ENCODE assay signal across 11 cellular contexts in genomic region chr2:67616749-67617148, GRCh38.
DNase-seq lines count a peak whose midpoint lies in the region; ATAC-seq, FAIRE-seq and TF ChIP-seq lines count a peak whose summit lies in the region.
"Had no signal": no experiment of that assay in that cellular context is flagged by ENCODE, and none has a peak within 500 bp of the region (broad histone marks: within the 10 kb centered on the region; RNA-seq: fewer than 3 reads in every experiment).

No MANE protein-coding gene starts in this region.

- no peaks in the 10 kb centered on the region for H3K4me1 ChIP-seq in small intestine (ENCODE audit: control insufficient read depth in 2 of 2, insufficient read depth in 1 of 2, low read depth in 1 of 2, low read length in 1 of 2)
- H3K4me1 ChIP-seq in mesendoderm (ENCODE audit: control insufficient read depth, low read depth, low read length), result no peaks in the 10 kb centered on the region

- H3K56ac ChIP-seq in mesendoderm (ENCODE audit: low read length), result no peak overlapping the region

- no peaks in the 10 kb centered on the region for H3K79me2 ChIP-seq in mesendoderm (ENCODE audit: control insufficient read depth, insufficient read depth, low read length)

- H4K5ac ChIP-seq in mesendoderm (ENCODE audit: low read length), result no peak overlapping the region

- no peaks in the 10 kb centered on the region for H3K36me3 ChIP-seq in small intestine (ENCODE audit: control insufficient read depth in 2 of 2, insufficient read depth in 2 of 2, low read length in 2 of 2)
- H3K36me3 ChIP-seq in mesendoderm (ENCODE audit: control insufficient read depth, insufficient read depth, low read length), result no peaks in the 10 kb centered on the region

- no peak overlapping the region for H3K9ac ChIP-seq in mesendoderm (ENCODE audit: low read length)

- ATAC-seq in GM18909 (IDR thresholded peaks at IDR 0.05; ENCODE audit: poor library complexity, unreplicated experiment), result peak; percentile 91
- peak; percentile 81 for ATAC-seq in HG02938 (IDR thresholded peaks at IDR 0.05; ENCODE audit: unreplicated experiment)

- H3K27me3 ChIP-seq in small intestine (ENCODE audit: control insufficient read depth in 2 of 2, insufficient read depth in 2 of 2, low read length in 2 of 2) (no peaks in the 10 kb centered on the region), mesendoderm (ENCODE audit: insufficient read depth, low read length, poor library complexity) (no peaks in the 10 kb centered on the region)

- no peak overlapping the region for H4K8ac ChIP-seq in mesendoderm (ENCODE audit: low read depth, low read length)

- H2BK15ac ChIP-seq in mesendoderm (replicated peaks; ENCODE audit: low read depth), result no peak overlapping the region

- no peak overlapping the region for H3K23ac ChIP-seq in mesendoderm (ENCODE audit: low read length)

- no peak overlapping the region for H2BK120ac ChIP-seq in mesendoderm (ENCODE audit: low read depth, low read length)

- no peak for TF ChIP-seq CTCF in astrocyte of the spinal cord (IDR thresholded peaks at IDR 0.05; ENCODE audit: low read depth, low read length)

- no peak for FAIRE-seq in small intestine (lab: Jason Lieb, UNC)
- FAIRE-seq: H1, islet of Langerhans had no signal

- 54 to 68% (median 68%) methylated on average over 1 of the region's 1 CpG for WGBS in small intestine, 3 donors
- WGBS in mesendoderm (ENCODE audit: extremely low coverage, insufficient coverage, low lambda C conversion rate), result no CpG with 5 or more reads among the region's 1 CpG

- no peak overlapping the region for H3K18ac ChIP-seq in mesendoderm (ENCODE audit: low read length)

- H3K27ac ChIP-seq in small intestine (ENCODE audit: low read depth in 1 of 2, low read length in 1 of 2) (no peak overlapping the region), mesendoderm (ENCODE audit: low read depth, low read length) (no peak overlapping the region)

- in situ Hi-C loops in astrocyte of the spinal cord (cut with HindIII; ENCODE audit: low sequenced_read_pairs), result no loop called here

- DNase-seq in astrocyte of the spinal cord (ENCODE audit: low read depth, low spot score) (peak; percentile 72), small intestine (peak; percentile 0), mesendoderm (no peak), islet precursor cell (no peak), SW480 (ENCODE audit: low spot score) (no peak)
- no peak for DNase-seq in activated CD4-positive, CD25-positive, alpha-beta regulatory T cell (lab: John Stamatoyannopoulos, UW)
- DNase-seq: activated gamma-delta T cell had no signal

- H3K4ac ChIP-seq in mesendoderm (ENCODE audit: low read depth, low read length), result no peak overlapping the region

- H3K4me3 ChIP-seq in astrocyte of the spinal cord (ENCODE audit: low read depth, low read length) (no peak overlapping the region), small intestine (ENCODE audit: low read depth in 1 of 2, low read length in 2 of 2) (no peak overlapping the region), mesendoderm (ENCODE audit: low read length) (no peak overlapping the region)

- no peak overlapping the region for H3K4me2 ChIP-seq in mesendoderm (ENCODE audit: low read length)

- no peaks in the 10 kb centered on the region for H3K9me3 ChIP-seq in small intestine (ENCODE audit: control insufficient read depth, low read depth)

- H2AK5ac ChIP-seq in mesendoderm (ENCODE audit: low read length), result no peak overlapping the region

- no peaks in the 10 kb centered on the region for H3K79me1 ChIP-seq in mesendoderm (ENCODE audit: low read length)

- no peak overlapping the region for H2BK5ac ChIP-seq in mesendoderm (ENCODE audit: low read length)

Comparison
In these comparisons a context has a peak if more than half of its experiments do, and no peak if none do; other contexts are left out.
1. DNase-seq: peak in astrocyte of the spinal cord (single experiment) and small intestine (single experiment); none in mesendoderm (single experiment), activated CD4-positive, CD25-positive, alpha-beta regulatory T cell (0 of 4), islet precursor cell (single experiment) and SW480 (single experiment).